1 cellular context compared by ENCODE assay signal in genomic region chr14:23539209-23539866, GRCh38.
TF ChIP-seq lines count a peak whose summit lies in the region.

No MANE protein-coding gene starts in this region.

TF ChIP-seq in SK-N-SH treated with all-trans-retinoic acid at 6 μM for 48 hours, 23 proteins besides CTCF, POLR2A, EP300 and RAD21 (continued from another document):
- TF ChIP-seq, protein P1, sequence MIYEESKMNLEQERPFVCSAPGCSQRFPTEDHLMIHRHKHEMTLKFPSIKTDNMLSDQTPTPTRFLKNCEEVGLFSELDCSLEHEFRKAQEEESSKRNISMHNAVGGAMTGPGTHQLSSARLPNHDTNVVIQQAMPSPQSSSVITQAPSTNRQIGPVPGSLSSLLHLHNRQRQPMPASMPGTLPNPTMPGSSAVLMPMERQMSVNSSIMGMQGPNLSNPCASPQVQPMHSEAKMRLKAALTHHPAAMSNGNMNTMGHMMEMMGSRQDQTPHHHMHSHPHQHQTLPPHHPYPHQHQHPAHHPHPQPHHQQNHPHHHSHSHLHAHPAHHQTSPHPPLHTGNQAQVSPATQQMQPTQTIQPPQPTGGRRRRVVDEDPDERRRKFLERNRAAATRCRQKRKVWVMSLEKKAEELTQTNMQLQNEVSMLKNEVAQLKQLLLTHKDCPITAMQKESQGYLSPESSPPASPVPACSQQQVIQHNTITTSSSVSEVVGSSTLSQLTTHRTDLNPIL (CRISPR knock-in tag; IDR thresholded peaks at IDR 0.05; ENCODE audit: low read depth), result no peak
